ENCODE assay signal across 1 cellular context in genomic region chr17:40113961-40114272, GRCh38.
A peak's percentile ranks its signal among the peaks of the same experiment; 100 is the strongest.
TF ChIP-seq lines count a peak whose summit lies in the region.

No MANE protein-coding gene starts in this region.

TF ChIP-seq in HepG2, 621 proteins besides CTCF, POLR2A, EP300 and RAD21 (continues in another document):
- TF ChIP-seq ZNF460 (CRISPR knock-in tag; IDR thresholded peaks at IDR 0.05; ENCODE audit: borderline replicate concordance) (no peak), NAIF1 (CRISPR knock-in tag; IDR thresholded peaks at IDR 0.05; ENCODE audit: borderline replicate concordance) (peak; percentile 54; the same call in 1 of the 2 replicates), ZNF572 (CRISPR knock-in tag; IDR thresholded peaks at IDR 0.05) (no peak), ZNF563 (CRISPR knock-in tag; IDR thresholded peaks at IDR 0.05) (no peak), ZIK1 (CRISPR knock-in tag; IDR thresholded peaks at IDR 0.05; ENCODE audit: borderline replicate concordance, low read depth) (0 out of 2 replicates have a peak, but pooled peaks have one; percentile 9), ZNF710 (CRISPR knock-in tag; IDR thresholded peaks at IDR 0.05; ENCODE audit: borderline replicate concordance) (no peak), TMF1 (CRISPR knock-in tag; IDR thresholded peaks at IDR 0.05; ENCODE audit: low read depth) (no peak), ZNF224 (CRISPR knock-in tag; IDR thresholded peaks at IDR 0.05) (0 out of 2 replicates have a peak, but pooled peaks have one; percentile 18), MED13 (CRISPR knock-in tag; IDR thresholded peaks at IDR 0.05) (no peak), MTF2 (CRISPR knock-in tag; IDR thresholded peaks at IDR 0.05; ENCODE audit: borderline replicate concordance) (no peak), CC2D1A (CRISPR knock-in tag; IDR thresholded peaks at IDR 0.05) (no peak), TERF1 (CRISPR knock-in tag; IDR thresholded peaks at IDR 0.05) (no peak), THAP8 (CRISPR knock-in tag; IDR thresholded peaks at IDR 0.05; ENCODE audit: borderline replicate concordance) (no peak), SKIL (CRISPR knock-in tag; IDR thresholded peaks at IDR 0.05; ENCODE audit: borderline replicate concordance) (no peak), ZNF850 (CRISPR knock-in tag; conservative IDR thresholded peaks at IDR 0.05) (no peak), ZBTB3 (CRISPR knock-in tag; IDR thresholded peaks at IDR 0.05; ENCODE audit: borderline replicate concordance, low read depth) (peak; percentile 62; the same call in 1 of the 2 replicates), ZNF891 (CRISPR knock-in tag; IDR thresholded peaks at IDR 0.05) (no peak), STAG1 (CRISPR knock-in tag; IDR thresholded peaks at IDR 0.05) (no peak), LRRFIP1 (CRISPR knock-in tag; conservative IDR thresholded peaks at IDR 0.05) (no peak), HNF1A (IDR thresholded peaks at IDR 0.05; ENCODE audit: low read depth) (no peak), HNF1A (CRISPR knock-in tag; IDR thresholded peaks at IDR 0.05; ENCODE audit: borderline replicate concordance) (no peak), NFIC (IDR thresholded peaks at IDR 0.05; ENCODE audit: low read length) (0 out of 2 replicates have a peak, but pooled peaks have one; percentile 18), SIN3A (IDR thresholded peaks at IDR 0.05; ENCODE audit: borderline replicate concordance, low read depth, low read length) (no peak), ZNF446 (CRISPR knock-in tag; IDR thresholded peaks at IDR 0.05) (no peak), HOMEZ (CRISPR knock-in tag; IDR thresholded peaks at IDR 0.05; ENCODE audit: low read depth) (peak; percentile 1; the same call in 1 of the 2 replicates), NFRKB (IDR thresholded peaks at IDR 0.05) (no peak), ZNF580 (CRISPR knock-in tag; IDR thresholded peaks at IDR 0.05; ENCODE audit: borderline replicate concordance, low read depth) (no peak), MED8 (CRISPR knock-in tag; IDR thresholded peaks at IDR 0.05; ENCODE audit: insufficient replicate concordance) (no peak), ZNF652 (CRISPR knock-in tag; IDR thresholded peaks at IDR 0.05; ENCODE audit: borderline replicate concordance, low read depth) (peak; percentile 96), ZNF569 (CRISPR knock-in tag; IDR thresholded peaks at IDR 0.05; ENCODE audit: borderline replicate concordance) (0 out of 2 replicates have a peak, but pooled peaks have one; percentile 57), KDM5B (CRISPR knock-in tag; IDR thresholded peaks at IDR 0.05; ENCODE audit: borderline replicate concordance) (0 out of 2 replicates have a peak, but pooled peaks have one; percentile 5), ELF1 (CRISPR knock-in tag; IDR thresholded peaks at IDR 0.05) (no peak), ARID4A (CRISPR knock-in tag; IDR thresholded peaks at IDR 0.05; ENCODE audit: borderline replicate concordance) (no peak), SP140L (CRISPR knock-in tag; IDR thresholded peaks at IDR 0.05; ENCODE audit: borderline replicate concordance) (no peak)
